In the genomic region with DNA sequence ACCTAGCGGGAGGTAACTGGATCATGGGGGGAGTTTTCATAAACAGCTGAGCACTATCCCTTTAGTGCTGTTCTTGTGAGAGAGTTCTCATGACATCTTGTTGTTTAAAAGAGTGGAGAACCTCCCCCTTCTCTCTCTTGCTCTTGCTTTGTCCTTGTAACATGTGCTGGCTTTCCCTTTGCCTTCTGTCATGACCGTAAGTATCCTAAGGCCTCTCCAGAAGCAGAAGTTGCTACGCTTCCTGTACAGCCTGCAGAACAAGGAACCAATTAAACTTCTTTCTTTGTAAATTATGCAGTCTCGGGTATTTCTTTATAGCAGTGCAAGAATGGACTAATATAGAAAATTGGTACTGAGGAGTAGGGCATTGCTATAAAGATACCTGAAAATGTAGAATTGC, we compare ENCODE assay signal across 30 cellular contexts.
"Had no signal": no experiment of that assay in that cellular context is flagged by ENCODE, and none has a peak within 500 bp of the region (broad histone marks: within the 10 kb centered on the region; RNA-seq: fewer than 3 reads in every experiment).

No MANE protein-coding gene starts in this region.

- H3K4me3 ChIP-seq: heart left ventricle, right atrium auricular region, suprapubic skin, tibial artery, upper lobe of right lung had no signal

- H3K27me3 Mint-ChIP-seq: activated naive CD8-positive, alpha-beta T cell treated with anti-CD3 and anti-CD28 coated beads, Interleukin-2, amount 50 U/mL, for 24 hours; activated T-cell treated with anti-CD3 and anti-CD28 coated beads, Interleukin-2, amount 50 U/mL, for 24 hours; effector memory CD8-positive, alpha-beta T cell; naive thymus-derived CD4-positive, alpha-beta T cell; stimulated activated naive B cell treated with anti-CD40 and anti-IgM and Interleukin-4, amounts not matched to agents 10 μg/mL and 1 μg/mL and 100 μg/mL, for 72 hours had no signal

- H3K36me3 ChIP-seq: heart left ventricle, right atrium auricular region, suprapubic skin, tibial artery, upper lobe of right lung had no signal

- H3K27me3 ChIP-seq: heart left ventricle, right atrium auricular region, suprapubic skin, tibial artery, upper lobe of right lung had no signal

- H3K9me3 ChIP-seq: right atrium auricular region, tibial artery, upper lobe of right lung had no signal

- H3K36me3 Mint-ChIP-seq: immature natural killer cell; naive thymus-derived CD4-positive, alpha-beta T cell; stimulated activated naive B cell treated with anti-CD40 and anti-IgM and Interleukin-4, amounts not matched to agents 10 μg/mL and 1 μg/mL and 100 μg/mL, for 72 hours had no signal

- H3K27ac ChIP-seq: heart left ventricle, parathyroid adenoma, right atrium auricular region, suprapubic skin, tibial artery, upper lobe of right lung, VCaP had no signal

- H3K4me3 Mint-ChIP-seq: activated naive CD8-positive, alpha-beta T cell treated with anti-CD3 and anti-CD28 coated beads, Interleukin-2, amount 50 U/mL, for 24 hours; activated T-cell treated with anti-CD3 and anti-CD28 coated beads, Interleukin-2, amount 50 U/mL, for 24 hours; effector memory CD8-positive, alpha-beta T cell; immature natural killer cell; naive thymus-derived CD4-positive, alpha-beta T cell; stimulated activated naive B cell treated with anti-CD40 and anti-IgM and Interleukin-4, amounts not matched to agents 10 μg/mL and 1 μg/mL and 100 μg/mL, for 72 hours had no signal

- H2AFZ ChIP-seq: parathyroid adenoma had no signal

- FAIRE-seq: endothelial cell of umbilical vein, kidney had no signal

- H3K27ac Mint-ChIP-seq: activated naive CD8-positive, alpha-beta T cell treated with anti-CD3 and anti-CD28 coated beads, Interleukin-2, amount 50 U/mL, for 24 hours; activated T-cell treated with anti-CD3 and anti-CD28 coated beads, Interleukin-2, amount 50 U/mL, for 24 hours; effector memory CD8-positive, alpha-beta T cell; immature natural killer cell; naive thymus-derived CD4-positive, alpha-beta T cell; stimulated activated naive B cell treated with anti-CD40 and anti-IgM and Interleukin-4, amounts not matched to agents 10 μg/mL and 1 μg/mL and 100 μg/mL, for 72 hours had no signal

- H3K4me1 Mint-ChIP-seq: activated naive CD8-positive, alpha-beta T cell treated with anti-CD3 and anti-CD28 coated beads, Interleukin-2, amount 50 U/mL, for 24 hours; naive thymus-derived CD4-positive, alpha-beta T cell; stimulated activated naive B cell treated with anti-CD40 and anti-IgM and Interleukin-4, amounts not matched to agents 10 μg/mL and 1 μg/mL and 100 μg/mL, for 72 hours had no signal

- H3K4me1 ChIP-seq: heart left ventricle, parathyroid adenoma, right atrium auricular region, suprapubic skin, tibial artery, upper lobe of right lung had no signal

- H3K9ac ChIP-seq: parathyroid adenoma had no signal

- DNase-seq: activated CD4-positive, alpha-beta T cell treated with anti-CD3 and anti-CD28 coated beads for 4 hours; activated CD4-positive, alpha-beta T cell treated with anti-CD3 and anti-CD28 coated beads, Interleukin-2, amount 50 U/mL, for 48 hours; activated CD8-positive, alpha-beta memory T cell treated with anti-CD3 and anti-CD28 coated beads, Interleukin-2, amount 50 U/mL, for 4 hours; activated gamma-delta T cell treated with Interleukin-2 at 50 U/mL for 16 hours; activated naive CD4-positive, alpha-beta T cell treated with anti-CD3 and anti-CD28 coated beads, Interleukin-2, amount 50 U/mL, for 16 hours; activated naive CD8-positive, alpha-beta T cell treated with anti-CD3 and anti-CD28 coated beads, Interleukin-2, amount 50 U/mL, for 24 hours; activated T-cell treated with anti-CD3 and anti-CD28 coated beads, Interleukin-2, amount 50 U/mL, for 24 hours; amygdala; caudate nucleus; cortex of kidney; effector memory CD8-positive, alpha-beta T cell; heart left ventricle; hypothalamus; immature natural killer cell; kidney; left colon; midbrain; naive thymus-derived CD4-positive, alpha-beta T cell; occipital lobe; stimulated activated CD4-positive, alpha-beta T cell treated with anti-CD3 and anti-CD28 coated beads, Interleukin-15, amount 100 ng/mL, for 24 hours; stimulated activated CD4-positive, alpha-beta T cell treated with anti-CD3 and anti-CD28 coated beads, Interleukin-2, amount 100 ng/mL, for 24 hours; stimulated activated naive B cell treated with anti-CD40 and anti-IgM and Interleukin-4, amounts not matched to agents 10 μg/mL and 1 μg/mL and 100 μg/mL, for 72 hours; T-helper 2 cell; tibial artery; upper lobe of right lung had no signal
